Comparison of ENCODE assay signal across 8 cellular contexts in the genomic region with DNA sequence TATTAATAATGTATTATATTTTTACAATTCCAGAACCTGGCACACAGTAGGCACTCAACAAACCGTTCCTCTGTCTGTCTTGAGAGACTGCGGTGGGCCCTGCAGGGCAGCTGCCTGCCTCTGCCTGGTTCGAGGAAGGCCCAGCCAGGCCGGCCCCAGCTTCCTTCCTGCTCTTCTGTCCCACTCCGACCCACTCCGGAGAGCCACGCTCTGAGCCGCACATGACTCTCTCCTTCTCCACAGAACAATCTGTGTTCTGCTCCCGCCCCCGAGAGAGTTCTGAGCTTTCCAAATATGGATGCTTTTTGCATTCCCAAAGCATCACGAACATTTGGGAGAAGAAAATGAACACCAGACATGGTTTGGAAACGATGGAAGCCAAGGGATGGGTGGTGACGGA. TPM values are rescaled to one million over a fixed set of nuclear protein-coding genes. Genes with fewer than 3 reads are reported as not detected.
A peak's percentile ranks its signal among the peaks of the same experiment; 100 is the strongest.
DNase-seq lines count a peak whose midpoint lies in the region; ATAC-seq and TF ChIP-seq lines count a peak whose summit lies in the region.

No MANE protein-coding gene starts in this region.

- H3K36me3 ChIP-seq in BJ (ENCODE audit: control insufficient read depth, insufficient read depth, low read length) (no peaks in the 10 kb centered on the region), skeletal muscle tissue (ENCODE audit: control insufficient read depth in 3 of 3, insufficient read depth in 3 of 3, low read length in 3 of 3) (no peaks in the 10 kb centered on the region)

- H3K4me1 ChIP-seq in skeletal muscle tissue (ENCODE audit: control insufficient read depth in 3 of 3, insufficient read depth in 3 of 3, low read length in 3 of 3) = peaks cover 23 to 25% (median 25%) of the 10 kb centered on the region in 3 donors

- POLR2A ChIA-PET in BJ (lab: Charles Lee) = no interaction called here

- CTCF ChIA-PET in BJ (lab: Yijun Ruan, JAX) = interaction anchor here (0.7 to 5.3 kb wide), 23 partner anchors 10 to 502 kb away, joined by 3 to 64 read pairs (median 6); partner anchors contain the start of gene PSMC1

- H3K4me3 ChIP-seq in BJ (ENCODE audit: low read depth, low read length) (peak overlapping the region; percentile 44), skeletal muscle tissue (ENCODE audit: low read length in 3 of 3) (peak overlapping the region; percentile 67 to 83 (median 82))

- H3K27me3 ChIP-seq in BJ (ENCODE audit: control insufficient read depth, insufficient read depth, low read length) (no peaks in the 10 kb centered on the region), skeletal muscle tissue (ENCODE audit: control insufficient read depth in 3 of 3, insufficient read depth in 3 of 3, low read length in 3 of 3) (no peaks in the 10 kb centered on the region)

- no peak for TF ChIP-seq CTCF in BJ (IDR thresholded peaks at IDR 0.05; ENCODE audit: insufficient read depth, low read depth, low read length)

- peak overlapping the region; percentile 97 for H3K27ac ChIP-seq in angular gyrus (ENCODE audit: low read depth, low read length)
- H3K27ac ChIP-seq in skeletal muscle tissue (ENCODE audit: low read depth, low read length) = peak overlapping the region; percentile 89

- ATAC-seq in HG03354 (IDR thresholded peaks at IDR 0.05; ENCODE audit: poor library complexity, severe bottlenecking, unreplicated experiment) (peak; percentile 37), HG02973 (IDR thresholded peaks at IDR 0.05; ENCODE audit: unreplicated experiment) (no peak), HG02970 (IDR thresholded peaks at IDR 0.05; ENCODE audit: low FRiP score, unreplicated experiment) (no peak)

- DNase-seq in BJ (ENCODE audit: low read depth) = peak; percentile 18
- peak; percentile 34 to 54 for DNase-seq in hippocampal formation (lab: John Stamatoyannopoulos, UW)
- DNase-seq in iPS-NIHi11 (ENCODE audit: low spot score) = no peak

- H3K9ac ChIP-seq in skeletal muscle tissue (ENCODE audit: low read depth in 1 of 3, low read length in 3 of 3) = peak overlapping the region; percentile 80 to 95 (median 92)

- peaks cover 0 to 3% (median 0%) of the 10 kb centered on the region in 3 donors for H3K9me3 ChIP-seq in skeletal muscle tissue (ENCODE audit: control insufficient read depth in 3 of 3, low read length in 3 of 3)

RNA-seq across cellular contexts. Expression of gene TTC7B, which starts 57.3 kb away (rescaled TPM):
- polyA plus RNA-seq in BJ (2011; rRNA removed) = 34.0 and 46.9 TPM in 2 replicates
- 51.7 and 62.0 TPM in 2 replicates for polyA minus RNA-seq in BJ (2011; rRNA and poly(A)+ RNA removed)
- total RNA-seq in skeletal muscle tissue = 5.7 TPM
